In the genomic region with DNA sequence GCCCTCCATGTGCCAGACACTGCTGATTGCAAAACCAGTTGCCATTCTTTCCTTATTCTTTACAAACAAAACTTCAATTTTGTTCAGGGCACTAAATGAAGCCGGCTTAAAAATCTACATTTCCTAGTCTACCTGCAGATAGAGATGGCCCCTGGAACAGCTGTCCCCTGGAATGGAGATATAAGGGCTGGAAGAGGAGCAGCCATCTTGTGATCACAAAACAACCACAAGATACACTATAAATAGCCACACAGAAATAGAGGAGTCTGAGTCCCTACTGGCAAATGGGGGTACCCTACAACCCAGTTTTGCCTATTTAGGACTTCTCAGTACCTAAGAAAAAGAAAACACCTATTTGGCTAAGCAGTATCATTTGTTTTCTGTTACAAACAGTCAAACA, we compare ENCODE assay signal across 24 cellular contexts.
DNase-seq lines count a peak whose midpoint lies in the region; ATAC-seq and TF ChIP-seq lines count a peak whose summit lies in the region.
"Had no signal": no experiment of that assay in that cellular context is flagged by ENCODE, and none has a peak within 500 bp of the region (broad histone marks: within the 10 kb centered on the region; RNA-seq: fewer than 3 reads in every experiment).

No MANE protein-coding gene starts in this region.

- H3F3A ChIP-seq in SK-N-SH (replicated peaks; ENCODE audit: insufficient read depth) = peaks cover 24% of the 10 kb centered on the region

- no peaks in the 10 kb centered on the region for H3K9me3 ChIP-seq in SK-N-SH
- H3K9me3 ChIP-seq in MG63 = no peaks in the 10 kb centered on the region
- H3K9me3 ChIP-seq: Peyer's patch had no signal

- CTCF ChIA-PET in SK-N-SH (lab: Yijun Ruan, JAX) = interaction anchor here (0.9 to 3.8 kb wide), 2 partner anchors 13 to 140 kb away, joined by 3 to 16 read pairs; no protein-coding TSS in a partner anchor

- no peak overlapping the region for H2AFZ ChIP-seq in SK-N-SH (ENCODE audit: low read depth)

- intact Hi-C loops in dorsolateral prefrontal cortex (cut with DNase I) = no loop called here

- no peak for TF ChIP-seq RAD21 in SK-N-SH (IDR thresholded peaks at IDR 0.05; ENCODE audit: low read length)

- no peak for TF ChIP-seq EP300 in SK-N-SH (IDR thresholded peaks at IDR 0.05; ENCODE audit: borderline replicate concordance in 1 of 2, low read depth in 1 of 2, low read length in 1 of 2)

- no peaks in the 10 kb centered on the region for H3K9me2 ChIP-seq in SK-N-SH

- H3K4me1 ChIP-seq in SK-N-SH (ENCODE audit: control insufficient read depth in 1 of 2, insufficient read depth in 2 of 2, low read depth in 1 of 2, low read length in 1 of 2) = peaks cover 17 to 23% of the 10 kb centered on the region in 2 experiments; a peak in 3 of 4 replicates

- peak overlapping the region; percentile 92; the same call in 1 of the 2 replicates for H3K9ac ChIP-seq in SK-N-SH

- no peak for TF ChIP-seq CTCF in SK-N-SH (IDR thresholded peaks at IDR 0.05)
- no peak for TF ChIP-seq CTCF in dorsolateral prefrontal cortex (IDR thresholded peaks at IDR 0.05 in 54 of 56, conservative IDR thresholded peaks at IDR 0.05 in 2 of 56; ENCODE audit: low read depth in 1 of 56, partially characterized antibody in 56 of 56)

- H3K4me2 ChIP-seq in SK-N-SH = no peak overlapping the region; the same call in 1 of the 2 replicates

- H3K4me3 ChIP-seq in SK-N-SH (ENCODE audit: low read depth in 2 of 2, low read length in 1 of 2) (0 out of 4 replicates have a peak overlapping the region, but pooled peaks of 1 of the 2 experiments have one; percentile 10), MG63 (peak overlapping the region; percentile 35), dorsolateral prefrontal cortex (peak overlapping the region in 17 of 59 donors; percentile 6 to 93 (median 86))
- H3K4me3 ChIP-seq: lung, Peyer's patch had no signal

- H3K27ac ChIP-seq in SK-N-SH (ENCODE audit: low read depth in 2 of 2, low read length in 1 of 2) = peak overlapping the region; percentile 11 to 82; a peak in 2 of 4 replicates
- H3K27ac ChIP-seq in dorsolateral prefrontal cortex = peak overlapping the region in 52 of 59 donors; percentile 8 to 99 (median 94)
- peak overlapping the region; percentile 0 for H3K27ac ChIP-seq in substantia nigra (ENCODE audit: low read depth, low read length, poor library complexity, severe bottlenecking)
- H3K27ac ChIP-seq: brain microvascular endothelial cell, Peyer's patch had no signal

- 95% methylated on average over 1 of the region's 1 CpG for WGBS in SK-N-SH (ENCODE audit: low lambda C conversion rate)

- peaks cover 92% of the 10 kb centered on the region for H3K79me2 ChIP-seq in SK-N-SH (ENCODE audit: insufficient read depth)

- H3K27me3 ChIP-seq in SK-N-SH (ENCODE audit: insufficient read depth) (no peaks in the 10 kb centered on the region), MG63 (no peaks in the 10 kb centered on the region), dorsolateral prefrontal cortex (no peaks in the 10 kb centered on the region)
- H3K27me3 ChIP-seq: brain microvascular endothelial cell, Peyer's patch had no signal

- ATAC-seq in SK-N-SH treated with all-trans-retinoic acid at 6 μM for 48 hours (no peak), HG03442 (IDR thresholded peaks at IDR 0.05; ENCODE audit: unreplicated experiment) (no peak)
- ATAC-seq: activated CD8-positive, alpha-beta T cell treated with anti-CD3 and anti-CD28 coated beads, Interleukin-2, amount 10 ng/mL, durations not matched to agents 7 days and 5 days; stimulated activated memory B cell treated with anti-CD40 and anti-IgM and Interleukin-4, amounts not matched to agents 10 μg/mL and 1 μg/mL and 100 μg/mL, for 72 hours had no signal

- H3K36me3 ChIP-seq in SK-N-SH (replicated peaks in 1 of 2; ENCODE audit: control insufficient read depth in 1 of 2, insufficient read depth in 2 of 2, low read length in 1 of 2) (no peaks in the 10 kb centered on the region), MG63 (no peaks in the 10 kb centered on the region)
- H3K36me3 ChIP-seq: brain microvascular endothelial cell, Peyer's patch had no signal

- POLR2A ChIA-PET in SK-N-SH (lab: Yijun Ruan, JAX) = no interaction called here

- H4K20me1 ChIP-seq in SK-N-SH (ENCODE audit: insufficient read depth) = peaks cover 75% of the 10 kb centered on the region

- no peak for DNase-seq in SK-N-SH
- no peak for DNase-seq in MG63
- DNase-seq in dorsolateral prefrontal cortex = no peak
- no peak for DNase-seq in substantia nigra (lab: John Stamatoyannopoulos, UW)
- DNase-seq in hypothalamus (lab: John Stamatoyannopoulos, UW) = no peak
- DNase-seq in stimulated activated CD4-positive, alpha-beta T cell treated with anti-CD3 and anti-CD28 coated beads, Interleukin-15, amount 100 ng/mL, for 24 hours = no peak
- DNase-seq: 8988T; activated CD8-positive, alpha-beta T cell treated with anti-CD3 and anti-CD28 coated beads, Interleukin-2, amount 10 ng/mL, durations not matched to agents 7 days and 5 days; activated T-cell treated with anti-CD3 and anti-CD28 coated beads, Interleukin-2, amount 50 U/mL, for 48 hours; brain microvascular endothelial cell; C1 segment of cervical spinal cord; dermis blood vessel endothelial cell; DMS 273 treated with DMSO at 0.1 percent for 48 hours; immature natural killer cell; naive B cell; NCI-H1092; Peyer's patch; posterior cingulate gyrus; SW 1271; trophoblast cell had no signal

TF ChIP-seq in SK-N-SH, 30 proteins besides CTCF, POLR2A, EP300 and RAD21:
- TF ChIP-seq, protein P1, sequence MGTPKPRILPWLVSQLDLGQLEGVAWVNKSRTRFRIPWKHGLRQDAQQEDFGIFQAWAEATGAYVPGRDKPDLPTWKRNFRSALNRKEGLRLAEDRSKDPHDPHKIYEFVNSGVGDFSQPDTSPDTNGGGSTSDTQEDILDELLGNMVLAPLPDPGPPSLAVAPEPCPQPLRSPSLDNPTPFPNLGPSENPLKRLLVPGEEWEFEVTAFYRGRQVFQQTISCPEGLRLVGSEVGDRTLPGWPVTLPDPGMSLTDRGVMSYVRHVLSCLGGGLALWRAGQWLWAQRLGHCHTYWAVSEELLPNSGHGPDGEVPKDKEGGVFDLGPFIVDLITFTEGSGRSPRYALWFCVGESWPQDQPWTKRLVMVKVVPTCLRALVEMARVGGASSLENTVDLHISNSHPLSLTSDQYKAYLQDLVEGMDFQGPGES (IDR thresholded peaks at IDR 0.05; ENCODE audit: low read depth, low read length) = no peak
- TF ChIP-seq FOXM1 (IDR thresholded peaks at IDR 0.05; ENCODE audit: low read depth) (0 out of 2 replicates have a peak, but pooled peaks have one; percentile 8), GATA2 (CRISPR knock-in tag; IDR thresholded peaks at IDR 0.05) (no peak), TEAD4 (IDR thresholded peaks at IDR 0.05; ENCODE audit: borderline replicate concordance, insufficient read depth) (no peak), TCF12 (IDR thresholded peaks at IDR 0.05) (no peak)
- TF ChIP-seq, protein P2, sequence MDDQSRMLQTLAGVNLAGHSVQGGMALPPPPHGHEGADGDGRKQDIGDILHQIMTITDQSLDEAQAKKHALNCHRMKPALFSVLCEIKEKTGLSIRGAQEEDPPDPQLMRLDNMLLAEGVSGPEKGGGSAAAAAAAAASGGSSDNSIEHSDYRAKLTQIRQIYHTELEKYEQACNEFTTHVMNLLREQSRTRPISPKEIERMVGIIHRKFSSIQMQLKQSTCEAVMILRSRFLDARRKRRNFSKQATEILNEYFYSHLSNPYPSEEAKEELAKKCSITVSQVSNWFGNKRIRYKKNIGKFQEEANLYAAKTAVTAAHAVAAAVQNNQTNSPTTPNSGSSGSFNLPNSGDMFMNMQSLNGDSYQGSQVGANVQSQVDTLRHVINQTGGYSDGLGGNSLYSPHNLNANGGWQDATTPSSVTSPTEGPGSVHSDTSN (IDR thresholded peaks at IDR 0.05) = no peak

TF ChIP-seq in SK-N-SH treated with all-trans-retinoic acid at 6 μM for 48 hours, 23 proteins besides CTCF, POLR2A, EP300 and RAD21:
- no peak for TF ChIP-seq ESRRG (CRISPR knock-in tag; IDR thresholded peaks at IDR 0.05)
- TF ChIP-seq, protein P3, sequence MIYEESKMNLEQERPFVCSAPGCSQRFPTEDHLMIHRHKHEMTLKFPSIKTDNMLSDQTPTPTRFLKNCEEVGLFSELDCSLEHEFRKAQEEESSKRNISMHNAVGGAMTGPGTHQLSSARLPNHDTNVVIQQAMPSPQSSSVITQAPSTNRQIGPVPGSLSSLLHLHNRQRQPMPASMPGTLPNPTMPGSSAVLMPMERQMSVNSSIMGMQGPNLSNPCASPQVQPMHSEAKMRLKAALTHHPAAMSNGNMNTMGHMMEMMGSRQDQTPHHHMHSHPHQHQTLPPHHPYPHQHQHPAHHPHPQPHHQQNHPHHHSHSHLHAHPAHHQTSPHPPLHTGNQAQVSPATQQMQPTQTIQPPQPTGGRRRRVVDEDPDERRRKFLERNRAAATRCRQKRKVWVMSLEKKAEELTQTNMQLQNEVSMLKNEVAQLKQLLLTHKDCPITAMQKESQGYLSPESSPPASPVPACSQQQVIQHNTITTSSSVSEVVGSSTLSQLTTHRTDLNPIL (CRISPR knock-in tag; IDR thresholded peaks at IDR 0.05; ENCODE audit: low read depth) = no peak
- no peak for TF ChIP-seq ZNF70 (CRISPR knock-in tag; IDR thresholded peaks at IDR 0.05)
- TF ChIP-seq, protein P4, sequence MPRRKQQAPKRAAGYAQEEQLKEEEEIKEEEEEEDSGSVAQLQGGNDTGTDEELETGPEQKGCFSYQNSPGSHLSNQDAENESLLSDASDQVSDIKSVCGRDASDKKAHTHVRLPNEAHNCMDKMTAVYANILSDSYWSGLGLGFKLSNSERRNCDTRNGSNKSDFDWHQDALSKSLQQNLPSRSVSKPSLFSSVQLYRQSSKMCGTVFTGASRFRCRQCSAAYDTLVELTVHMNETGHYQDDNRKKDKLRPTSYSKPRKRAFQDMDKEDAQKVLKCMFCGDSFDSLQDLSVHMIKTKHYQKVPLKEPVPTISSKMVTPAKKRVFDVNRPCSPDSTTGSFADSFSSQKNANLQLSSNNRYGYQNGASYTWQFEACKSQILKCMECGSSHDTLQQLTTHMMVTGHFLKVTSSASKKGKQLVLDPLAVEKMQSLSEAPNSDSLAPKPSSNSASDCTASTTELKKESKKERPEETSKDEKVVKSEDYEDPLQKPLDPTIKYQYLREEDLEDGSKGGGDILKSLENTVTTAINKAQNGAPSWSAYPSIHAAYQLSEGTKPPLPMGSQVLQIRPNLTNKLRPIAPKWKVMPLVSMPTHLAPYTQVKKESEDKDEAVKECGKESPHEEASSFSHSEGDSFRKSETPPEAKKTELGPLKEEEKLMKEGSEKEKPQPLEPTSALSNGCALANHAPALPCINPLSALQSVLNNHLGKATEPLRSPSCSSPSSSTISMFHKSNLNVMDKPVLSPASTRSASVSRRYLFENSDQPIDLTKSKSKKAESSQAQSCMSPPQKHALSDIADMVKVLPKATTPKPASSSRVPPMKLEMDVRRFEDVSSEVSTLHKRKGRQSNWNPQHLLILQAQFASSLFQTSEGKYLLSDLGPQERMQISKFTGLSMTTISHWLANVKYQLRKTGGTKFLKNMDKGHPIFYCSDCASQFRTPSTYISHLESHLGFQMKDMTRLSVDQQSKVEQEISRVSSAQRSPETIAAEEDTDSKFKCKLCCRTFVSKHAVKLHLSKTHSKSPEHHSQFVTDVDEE (CRISPR knock-in tag; IDR thresholded peaks at IDR 0.05) = no peak

Comparison
In these comparisons a context has a peak if more than half of its experiments do, and no peak if none do; other contexts are left out.
1. H3K27ac ChIP-seq: peak in every context shown above with its lines; median percentile 94 in dorsolateral prefrontal cortex; 46 in SK-N-SH; 0 in substantia nigra.